Comparison of ENCODE assay signal across 10 cellular contexts in genomic region chr2:85468704-85469349, GRCh38. TPM values are rescaled to one million over a fixed set of nuclear protein-coding genes. Genes with fewer than 3 reads are reported as not detected.
A peak's percentile ranks its signal among the peaks of the same experiment; 100 is the strongest.
DNase-seq lines count a peak whose midpoint lies in the region; ATAC-seq and TF ChIP-seq lines count a peak whose summit lies in the region.
"Had no signal": no experiment of that assay in that cellular context is flagged by ENCODE, and none has a peak within 500 bp of the region (broad histone marks: within the 10 kb centered on the region; RNA-seq: fewer than 3 reads in every experiment).

No MANE protein-coding gene starts in this region.

- DNase-seq in HUDEP-2 (lab: John Stamatoyannopoulos, UW; ENCODE audit: unreplicated experiment in 76 of 76): peak in 41 of 76 experiments; percentile 4 to 63 (median 29)
- DNase-seq in dermis microvascular lymphatic vessel endothelial cell (ENCODE audit: low read depth in 2 of 2): peak; percentile 28 to 56
- peak; percentile 22 to 46 for DNase-seq in lung microvascular endothelial cell (ENCODE audit: low read depth in 2 of 2)
- no peak for DNase-seq in pons (ENCODE audit: low spot score)
- DNase-seq in substantia nigra (lab: John Stamatoyannopoulos, UW): no peak
- DNase-seq in GM19240 (ENCODE audit: insufficient read length, low spot score): no peak
- DNase-seq: activated CD8-positive, alpha-beta memory T cell treated with anti-CD3 and anti-CD28 coated beads, Interleukin-2, amount 50 U/mL, for 4 hours; NK-92 treated with Interleukin-12 subunit alpha and Interleukin-12 subunit beta, amount 100 ng/mL, for 24 hours had no signal

- ATAC-seq in GM18517 (IDR thresholded peaks at IDR 0.05; ENCODE audit: unreplicated experiment): no peak

- H3K27ac ChIP-seq in C4-2B (peak overlapping the region; percentile 25), substantia nigra (ENCODE audit: low read depth, low read length, poor library complexity, severe bottlenecking) (no peak overlapping the region)

- TF ChIP-seq CTCF in C4-2B (conservative IDR thresholded peaks at IDR 0.05): no peak

RNA-seq across cellular contexts. Expression of gene SH2D6, which starts 50.3 kb away (rescaled TPM):
- total RNA-seq in dermis microvascular lymphatic vessel endothelial cell (under 0.01 TPM in 2 replicates), lung microvascular endothelial cell (not detected in 2 replicates)

RNA-seq across cellular contexts. Expression of gene CAPG, which starts 58.7 kb away (rescaled TPM):
- total RNA-seq in dermis microvascular lymphatic vessel endothelial cell: 62.4 and 63.6 TPM in 2 replicates
- 23.4 and 69.5 TPM in 2 replicates for total RNA-seq in lung microvascular endothelial cell

Comparison
In these comparisons a context has a peak if more than half of its experiments do, and no peak if none do; other contexts are left out.
1. DNase-seq: peak in HUDEP-2 (41 of 76), dermis microvascular lymphatic vessel endothelial cell (2 of 2) and lung microvascular endothelial cell (2 of 2); none in pons (single experiment), substantia nigra (0 of 49) and GM19240 (single experiment).